ENCODE assay signal across 11 cellular contexts in the genomic region with DNA sequence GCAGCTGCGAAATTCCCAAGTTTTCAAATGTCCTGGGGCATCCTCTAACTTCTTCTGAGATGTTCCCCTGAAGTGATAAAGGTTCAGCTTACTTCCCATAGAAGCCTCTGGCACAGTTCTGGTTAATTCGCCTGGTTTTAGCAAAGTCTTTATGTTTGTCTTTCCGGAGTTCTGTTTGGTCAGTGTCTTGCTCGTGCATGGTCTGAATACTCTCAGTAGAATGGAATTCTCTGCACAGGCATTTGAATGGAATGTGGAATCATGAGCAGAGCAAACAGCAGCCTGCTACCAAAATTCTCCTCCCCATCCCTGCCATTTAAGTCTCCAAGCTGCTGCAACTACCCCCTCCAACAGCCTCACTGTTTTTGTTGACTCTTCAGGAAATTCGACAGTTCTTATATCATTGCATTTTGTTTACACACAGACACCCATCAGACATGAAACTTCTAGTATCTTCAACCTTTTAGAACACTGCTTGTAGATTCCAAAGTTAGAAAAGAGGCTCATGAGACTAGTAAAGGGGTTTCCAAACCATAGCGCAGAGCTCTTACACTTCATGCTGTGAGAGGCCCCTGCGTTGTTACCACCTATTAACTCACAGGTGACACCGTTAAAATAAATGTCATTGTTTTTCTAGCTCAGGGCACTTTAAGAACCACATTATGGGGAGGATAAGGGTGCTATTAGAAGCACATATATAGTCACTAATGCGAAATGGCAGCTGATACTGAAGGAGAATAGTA.
DNase-seq lines count a peak whose midpoint lies in the region; ATAC-seq and TF ChIP-seq lines count a peak whose summit lies in the region.
"Had no signal": no experiment of that assay in that cellular context is flagged by ENCODE, and none has a peak within 500 bp of the region (broad histone marks: within the 10 kb centered on the region; RNA-seq: fewer than 3 reads in every experiment).

No MANE protein-coding gene starts in this region.

- H3K36me3 ChIP-seq in left lung: no peaks in the 10 kb centered on the region
- H3K36me3 ChIP-seq: BLaER1 had no signal

- no peak for TF ChIP-seq CTCF in choroid plexus epithelial cell (conservative IDR thresholded peaks at IDR 0.05; ENCODE audit: low read depth, low read length)
- no peak for TF ChIP-seq CTCF in left lung (IDR thresholded peaks at IDR 0.05)

- H3K4me1 ChIP-seq in left lung: no peaks in the 10 kb centered on the region
- H3K4me1 ChIP-seq: BLaER1 had no signal

- no peak overlapping the region for H3K27ac ChIP-seq in left lung
- H3K27ac ChIP-seq: BLaER1 had no signal

- no peaks in the 10 kb centered on the region for H3K27me3 ChIP-seq in left lung
- H3K27me3 ChIP-seq: BLaER1 had no signal

- H3K9me3 ChIP-seq in left lung: no peaks in the 10 kb centered on the region
- H3K9me3 ChIP-seq: BLaER1 had no signal

- peak; percentile 75 for DNase-seq in A172 (ENCODE audit: low spot score)
- peak; percentile 34 for DNase-seq in HuH-7 (ENCODE audit: low spot score)
- DNase-seq in choroid plexus epithelial cell (ENCODE audit: low read depth): peak; percentile 91
- DNase-seq in left lung: no peak
- no peak for DNase-seq in nucleus accumbens (lab: John Stamatoyannopoulos, UW)
- DNase-seq in NCI-H187 treated with DMSO at 0.1 percent for 48 hours (lab: John Stamatoyannopoulos, UW): no peak
- no peak for DNase-seq in NCI-H2196 (lab: John Stamatoyannopoulos, UW; ENCODE audit: unreplicated experiment)
- DNase-seq: MV-4-11; naive thymus-derived CD8-positive, alpha-beta T cell had no signal

- ATAC-seq in left lung (peak; percentile 89), GM21786 (IDR thresholded peaks at IDR 0.05; ENCODE audit: unreplicated experiment) (no peak)
- ATAC-seq: naive thymus-derived CD8-positive, alpha-beta T cell had no signal

- intact Hi-C loops in left lung (cut with DNase I): no loop called here

- H3K4me3 ChIP-seq in choroid plexus epithelial cell (ENCODE audit: low read depth, low read length): no peak overlapping the region
- no peak overlapping the region for H3K4me3 ChIP-seq in left lung
- H3K4me3 ChIP-seq: BLaER1 had no signal

Comparison
In these comparisons a context has a peak if more than half of its experiments do, and no peak if none do; other contexts are left out.
1. DNase-seq: peak in A172 (single experiment), HuH-7 (single experiment) and choroid plexus epithelial cell (single experiment); none in left lung (0 of 2), nucleus accumbens (0 of 56), NCI-H187 treated with DMSO at 0.1 percent for 48 hours (single experiment) and NCI-H2196 (single experiment).